Comparison of ENCODE assay signal across 15 cellular contexts in genomic region chr1:210536263-210536961, GRCh38.
DNase-seq lines count a peak whose midpoint lies in the region; ATAC-seq and TF ChIP-seq lines count a peak whose summit lies in the region.
"Had no signal": no experiment of that assay in that cellular context is flagged by ENCODE, and none has a peak within 500 bp of the region (broad histone marks: within the 10 kb centered on the region; RNA-seq: fewer than 3 reads in every experiment).

No MANE protein-coding gene starts in this region.

- ATAC-seq in gastroesophageal sphincter (no peak), HG03175 (IDR thresholded peaks at IDR 0.05; ENCODE audit: unreplicated experiment) (no peak), omental fat pad (ENCODE audit: low FRiP score) (no peak)
- ATAC-seq: left lobe of liver, natural killer cell, right cardiac atrium had no signal

- no peaks in the 10 kb centered on the region for H3K36me3 ChIP-seq in SJCRH30
- no peaks in the 10 kb centered on the region for H3K36me3 ChIP-seq in mesodermal cell (ENCODE audit: control insufficient read depth, insufficient read depth, low read length)
- no peaks in the 10 kb centered on the region for H3K36me3 ChIP-seq in gastroesophageal sphincter
- H3K36me3 ChIP-seq: upper lobe of left lung had no signal

- peak overlapping the region; percentile 5 for H3K4me3 ChIP-seq in SJCRH30
- H3K4me3 ChIP-seq in mesodermal cell (ENCODE audit: extremely low read depth, insufficient read depth, low read length, poor library complexity, severe bottlenecking): no peak overlapping the region
- no peak overlapping the region for H3K4me3 ChIP-seq in gastroesophageal sphincter
- H3K4me3 ChIP-seq: upper lobe of left lung had no signal

- no peak for TF ChIP-seq EP300 in gastroesophageal sphincter (IDR thresholded peaks at IDR 0.05)

- H3K4me1 ChIP-seq in SJCRH30 (peaks cover 28% of the 10 kb centered on the region), mesodermal cell (ENCODE audit: control insufficient read depth, insufficient read depth, low read length, poor library complexity, severe bottlenecking) (peaks cover 18% of the 10 kb centered on the region), gastroesophageal sphincter (no peaks in the 10 kb centered on the region)
- H3K4me1 ChIP-seq: upper lobe of left lung had no signal

- H3K27ac ChIP-seq in SJCRH30 (peak overlapping the region; percentile 42), mesodermal cell (ENCODE audit: low read depth, low read length, severe bottlenecking) (peak overlapping the region; percentile 69), gastroesophageal sphincter (no peak overlapping the region)
- H3K27ac ChIP-seq: HL-60, upper lobe of left lung had no signal

- DNase-seq in DMS 273 treated with DMSO at 0.1 percent for 48 hours (lab: John Stamatoyannopoulos, UW) (peak; percentile 83), NCI-H1417 (lab: John Stamatoyannopoulos, UW) (peak in 2 of 3 experiments; percentile 63 to 88), SJCRH30 (peak; percentile 77 to 89), NCI-H128 (lab: John Stamatoyannopoulos, UW; ENCODE audit: unreplicated experiment) (no peak), omental fat pad (ENCODE audit: low spot score) (no peak)
- DNase-seq: KG1, natural killer cell, NCI-H187 treated with DMSO at 0.1 percent for 48 hours, right cardiac atrium, upper lobe of left lung had no signal

- TF ChIP-seq POLR2A in gastroesophageal sphincter (IDR thresholded peaks at IDR 0.05): no peak

- 95% methylated on average over 2 of the region's 4 CpGs; no CpG with 5 or more reads in 1 of the 2 experiments for WGBS in mesodermal cell (ENCODE audit: insufficient coverage in 2 of 2), 2 experiments
- 19% methylated on average over 4 of the region's 4 CpGs; no CpG with 5 or more reads in 1 of the 2 donors for WGBS in gastroesophageal sphincter (ENCODE audit: low coverage in 1 of 2), 2 donors

- H3K9me3 ChIP-seq in SJCRH30 (replicated peaks) (no peaks in the 10 kb centered on the region), mesodermal cell (ENCODE audit: control insufficient read depth, low read length) (no peaks in the 10 kb centered on the region), gastroesophageal sphincter (no peaks in the 10 kb centered on the region)
- H3K9me3 ChIP-seq: upper lobe of left lung had no signal

- TF ChIP-seq CTCF in gastroesophageal sphincter (IDR thresholded peaks at IDR 0.05): no peak
- TF ChIP-seq CTCF in omental fat pad (IDR thresholded peaks at IDR 0.05): no peak

- H3K27me3 ChIP-seq in SJCRH30: no peaks in the 10 kb centered on the region
- H3K27me3 ChIP-seq in gastroesophageal sphincter: no peaks in the 10 kb centered on the region
- H3K27me3 ChIP-seq: upper lobe of left lung had no signal

Comparison
In these comparisons a context has a peak if more than half of its experiments do, and no peak if none do; other contexts are left out.
1. DNase-seq: peak in DMS 273 treated with DMSO at 0.1 percent for 48 hours (single experiment), NCI-H1417 (2 of 3) and SJCRH30 (2 of 2); none in NCI-H128 (single experiment) and omental fat pad (single experiment).
2. H3K27ac ChIP-seq: peak in SJCRH30 (single experiment) and mesodermal cell (single experiment); none in gastroesophageal sphincter (0 of 4).